8 cellular contexts compared by ENCODE assay signal in genomic region chr9:85425153-85425611, GRCh38.
DNase-seq lines count a peak whose midpoint lies in the region; ATAC-seq, FAIRE-seq and TF ChIP-seq lines count a peak whose summit lies in the region.

No MANE protein-coding gene starts in this region.

- no peaks in the 10 kb centered on the region for H3K79me2 ChIP-seq in K562 (ENCODE audit: control insufficient read depth, insufficient read depth, low read length)

- POLR2A ChIA-PET in A673 (lab: Charles Lee; ENCODE audit: low non-redundant PET) (no interaction called here), K562 (lab: Yijun Ruan, JAX) (no interaction called here)

- CTCF ChIA-PET in A673 (lab: Charles Lee) (interaction anchor here (1.0 kb wide), 2 partner anchors 92 to 185 kb away, joined by 3 to 12 read pairs; no protein-coding TSS in a partner anchor), K562 (lab: Yijun Ruan, JAX; ENCODE audit: low intra/inter-chr PET ratio) (interaction anchor here (0.7 kb wide), 1 partner anchor 1484 kb away, joined by 5 read pairs; no protein-coding TSS in a partner anchor)

- H2AFZ ChIP-seq in K562 (ENCODE audit: low read depth, low read length), result no peak overlapping the region

- peak; percentile 92 for TF ChIP-seq CTCF in A673 (conservative IDR thresholded peaks at IDR 0.05; ENCODE audit: low read depth, low read length)
- TF ChIP-seq CTCF in GM12872 (IDR thresholded peaks at IDR 0.05; ENCODE audit: insufficient read depth, low read depth, low read length), result peak; percentile 75
- peak; percentile 59 to 65 (median 61) for TF ChIP-seq CTCF in K562 (IDR thresholded peaks at IDR 0.05 in 2 of 3, conservative IDR thresholded peaks at IDR 0.05 in 1 of 3; ENCODE audit: insufficient read depth in 2 of 3, low read depth in 1 of 3, low read length in 3 of 3)

- no peaks in the 10 kb centered on the region for H4K20me1 ChIP-seq in K562 (replicated peaks; ENCODE audit: control insufficient read depth, insufficient read depth, low read length)

- BruUV-seq in A673 (replicated peaks; lab: Mats Ljungman, UMichigan) (no TSS peak), K562 (replicated peaks; lab: Mats Ljungman, UMichigan) (no TSS peak)

- H3K9ac ChIP-seq in NT2/D1 (ENCODE audit: insufficient read length, low read depth) (no peak overlapping the region), K562 (ENCODE audit: insufficient read depth in 1 of 2, low read depth in 2 of 2, low read length in 2 of 2) (no peak overlapping the region)

- no peaks in the 10 kb centered on the region for H3K9me3 ChIP-seq in A673 (ENCODE audit: low read depth, low read length, poor library complexity, severe bottlenecking)
- peaks cover 18% of the 10 kb centered on the region for H3K9me3 ChIP-seq in NT2/D1 (ENCODE audit: insufficient read depth, low read length)
- H3K9me3 ChIP-seq in K562 (replicated peaks; ENCODE audit: control insufficient read depth, insufficient read depth, low read depth, low read length), result no peaks in the 10 kb centered on the region

- intact Hi-C loops in A673 (cut with micrococcal nuclease; ENCODE audit: unreplicated experiment), result loop anchor here (5.0 to 10.0 kb wide), 3 partner anchors 190 to 1018 kb away; no protein-coding TSS in a partner anchor
- intact Hi-C loops in K562 (cut with micrococcal nuclease), result loop anchor here (10.0 kb wide), 1 partner anchor 1030 kb away; no protein-coding TSS in a partner anchor

- ATAC-seq in HG03521 (IDR thresholded peaks at IDR 0.05; ENCODE audit: unreplicated experiment), result peak; percentile 54
- peak; percentile 87 for ATAC-seq in K562

- FAIRE-seq in K562 (lab: Jason Lieb, UNC), result no peak

- no peaks in the 10 kb centered on the region for H3K9me1 ChIP-seq in K562 (ENCODE audit: control insufficient read depth, insufficient read depth, low read length)

- TF ChIP-seq RAD21 in K562 (CRISPR knock-in tag; conservative IDR thresholded peaks at IDR 0.05 in 1 of 2, IDR thresholded peaks at IDR 0.05 in 1 of 2), result peak; percentile 35 to 53; a peak in 3 of 4 replicates

- no peak overlapping the region for H3K4me2 ChIP-seq in K562 (ENCODE audit: insufficient read depth, low read length)

- TF ChIP-seq POLR2A in K562 (conservative IDR thresholded peaks at IDR 0.05), result no peak

- H3K27ac ChIP-seq in A673 (ENCODE audit: low read depth, low read length, poor library complexity, severe bottlenecking) (no peak overlapping the region), K562 (ENCODE audit: extremely low read depth, low read depth, low read length) (no peak overlapping the region)

- H3K27me3 ChIP-seq in A673 (replicated peaks; ENCODE audit: insufficient read depth, low read depth, low read length, poor library complexity), result peaks cover 34% of the 10 kb centered on the region
- no peaks in the 10 kb centered on the region for H3K27me3 ChIP-seq in NT2/D1 (ENCODE audit: insufficient read depth, insufficient read length)
- H3K27me3 ChIP-seq in K562 (ENCODE audit: control insufficient read depth in 2 of 2, insufficient read depth in 2 of 2, low read length in 2 of 2), result peaks cover 0 to 5% of the 10 kb centered on the region in 2 experiments; a peak in 2 of 5 replicates

- no peak for TF ChIP-seq EP300 in K562 (IDR thresholded peaks at IDR 0.05; ENCODE audit: low read length)

- H3K36me3 ChIP-seq in A673 (ENCODE audit: insufficient read depth, low read length, poor library complexity, severe bottlenecking), result no peaks in the 10 kb centered on the region
- no peaks in the 10 kb centered on the region for H3K36me3 ChIP-seq in NT2/D1 (ENCODE audit: insufficient read depth, insufficient read length, low read length)
- H3K36me3 ChIP-seq in K562 (ENCODE audit: control insufficient read depth, insufficient read depth, low read length), result no peaks in the 10 kb centered on the region

- in situ Hi-C loops in K562 (cut with MboI), result no loop called here

- no peaks in the 10 kb centered on the region for H3K4me1 ChIP-seq in A673 (ENCODE audit: insufficient read depth, low read length, poor library complexity, severe bottlenecking)
- H3K4me1 ChIP-seq in NT2/D1 (ENCODE audit: insufficient read depth, insufficient read length), result no peaks in the 10 kb centered on the region
- no peaks in the 10 kb centered on the region for H3K4me1 ChIP-seq in K562 (replicated peaks in 1 of 2; ENCODE audit: control insufficient read depth in 2 of 2, insufficient read depth in 2 of 2, low read length in 2 of 2)

- DNase-seq in A673 (ENCODE audit: low spot score) (peak; percentile 79), NT2/D1 (ENCODE audit: low read depth, low spot score) (peak; percentile 83), K562 (ENCODE audit: extremely low read depth in 1 of 4, low spot score in 3 of 4) (peak; percentile 60 to 75 (median 68)), inferior parietal cortex (ENCODE audit: extremely low spot score) (peak; percentile 73), DMS79 (lab: John Stamatoyannopoulos, UW) (no peak)
- peak; percentile 40 for DNase-seq in stimulated activated CD4-positive, alpha-beta T cell treated with anti-CD3 and anti-CD28 coated beads, Interleukin-1b, Interleukin-23, amount 100 ng/mL, for 48 hours

- no peak overlapping the region for H3K4me3 ChIP-seq in A673 (ENCODE audit: low read depth, low read length, poor library complexity, severe bottlenecking)
- no peak overlapping the region for H3K4me3 ChIP-seq in NT2/D1 (ENCODE audit: insufficient read length, low read depth)
- H3K4me3 ChIP-seq in K562, result no peak overlapping the region

- under 1% methylated on average over 13 of the region's 15 CpGs for WGBS in K562 (ENCODE audit: insufficient coverage, low coverage, missing lambda C conversion rate)

TF ChIP-seq in K562, 482 proteins besides CTCF, POLR2A, EP300 and RAD21:
- TF ChIP-seq MITF (IDR thresholded peaks at IDR 0.05) (no peak), EP400 (IDR thresholded peaks at IDR 0.05) (no peak), MYBL2 (IDR thresholded peaks at IDR 0.05; ENCODE audit: low read depth) (no peak), MYBL2 (CRISPR knock-in tag; IDR thresholded peaks at IDR 0.05; ENCODE audit: borderline replicate concordance) (no peak), NFIC (IDR thresholded peaks at IDR 0.05) (peak; percentile 5; the same call in 1 of the 2 replicates), RFX1 (IDR thresholded peaks at IDR 0.05) (peak; percentile 10; the same call in 1 of the 2 replicates), ZNF75A (CRISPR knock-in tag; IDR thresholded peaks at IDR 0.05) (no peak), ZNF586 (CRISPR knock-in tag; conservative IDR thresholded peaks at IDR 0.05) (no peak), ZBTB8A (IDR thresholded peaks at IDR 0.05; ENCODE audit: partially characterized antibody) (no peak)
